ENCODE assay signal across 1 cellular context in genomic region chr11:108724974-108725689, GRCh38.
TF ChIP-seq lines count a peak whose summit lies in the region.

No MANE protein-coding gene starts in this region.

TF ChIP-seq in K562, 482 proteins besides CTCF, POLR2A, EP300 and RAD21 (continued from another document):
- TF ChIP-seq TFE3 (CRISPR knock-in tag; IDR thresholded peaks at IDR 0.05), result no peak
- TF ChIP-seq KDM5B (IDR thresholded peaks at IDR 0.05; ENCODE audit: insufficient replicate concordance, low read depth, low read length), result no peak
- TF ChIP-seq HMG20A (CRISPR knock-in tag; conservative IDR thresholded peaks at IDR 0.05), result no peak
- no peak for TF ChIP-seq PHB (CRISPR knock-in tag; IDR thresholded peaks at IDR 0.05)
- TF ChIP-seq ZBTB49 (CRISPR knock-in tag; IDR thresholded peaks at IDR 0.05; ENCODE audit: borderline replicate concordance), result no peak
- no peak for TF ChIP-seq PHF20 (IDR thresholded peaks at IDR 0.05; ENCODE audit: partially characterized antibody)
- peak; percentile 46 for TF ChIP-seq ZFP36 (IDR thresholded peaks at IDR 0.05; ENCODE audit: low read depth, low read length, partially characterized antibody)
- TF ChIP-seq XRCC3 (IDR thresholded peaks at IDR 0.05), result no peak
- no peak for TF ChIP-seq CHD2 (IDR thresholded peaks at IDR 0.05; ENCODE audit: low read depth, low read length)
- TF ChIP-seq ZNF407 (IDR thresholded peaks at IDR 0.05; ENCODE audit: low read depth), result 0 out of 2 replicates have a peak, but pooled peaks have one; percentile 31
- TF ChIP-seq ZSCAN32 (CRISPR knock-in tag; IDR thresholded peaks at IDR 0.05), result no peak
- TF ChIP-seq ZNF324 (CRISPR knock-in tag; IDR thresholded peaks at IDR 0.05), result no peak
- TF ChIP-seq ZNF12 (CRISPR knock-in tag; IDR thresholded peaks at IDR 0.05), result no peak
- TF ChIP-seq MAFF (IDR thresholded peaks at IDR 0.05; ENCODE audit: low read length), result peak; percentile 55
- no peak for TF ChIP-seq ATF7 (IDR thresholded peaks at IDR 0.05)
- no peak for TF ChIP-seq ATF1 (CRISPR knock-in tag; IDR thresholded peaks at IDR 0.05)
- TF ChIP-seq ATF1 (tag; IDR thresholded peaks at IDR 0.05), result no peak
- TF ChIP-seq NFE2L1 (tag; IDR thresholded peaks at IDR 0.05; ENCODE audit: borderline replicate concordance, low read depth), result no peak
- TF ChIP-seq TSC22D4 (tag; IDR thresholded peaks at IDR 0.05), result no peak
- TF ChIP-seq HIVEP1 (CRISPR knock-in tag; IDR thresholded peaks at IDR 0.05), result no peak
- no peak for TF ChIP-seq ZNF780A (CRISPR knock-in tag; IDR thresholded peaks at IDR 0.05)
- TF ChIP-seq HMGXB4 (CRISPR knock-in tag; IDR thresholded peaks at IDR 0.05), result no peak
- TF ChIP-seq TCF7L2 (IDR thresholded peaks at IDR 0.05; ENCODE audit: low read depth, low read length), result no peak
- TF ChIP-seq ZNF121 (CRISPR knock-in tag; conservative IDR thresholded peaks at IDR 0.05), result no peak
- no peak for TF ChIP-seq NR2F6 (CRISPR knock-in tag; IDR thresholded peaks at IDR 0.05)
- peak; percentile 74 for TF ChIP-seq RBM25 (IDR thresholded peaks at IDR 0.05; ENCODE audit: low read depth, low read length, severe bottlenecking)
- TF ChIP-seq SRSF1 (IDR thresholded peaks at IDR 0.05; ENCODE audit: low read depth, low read length), result no peak
- TF ChIP-seq RBM22 (IDR thresholded peaks at IDR 0.05; ENCODE audit: low read depth, low read length, poor library complexity, severe bottlenecking), result no peak
- TF ChIP-seq ARID2 (IDR thresholded peaks at IDR 0.05), result no peak
- TF ChIP-seq HSF4 (CRISPR knock-in tag; IDR thresholded peaks at IDR 0.05; ENCODE audit: borderline replicate concordance), result no peak
- TF ChIP-seq U2AF2 (optimal IDR thresholded peaks at IDR 0.05; ENCODE audit: low read depth, low read length), result no peak
- no peak for TF ChIP-seq NCOA1 (IDR thresholded peaks at IDR 0.05; ENCODE audit: low read depth)
- no peak for TF ChIP-seq ARID1B (IDR thresholded peaks at IDR 0.05)
TF ChIP-seq in K562: peak in this region for 9.
